1 cellular context compared by ENCODE assay signal in the genomic region with DNA sequence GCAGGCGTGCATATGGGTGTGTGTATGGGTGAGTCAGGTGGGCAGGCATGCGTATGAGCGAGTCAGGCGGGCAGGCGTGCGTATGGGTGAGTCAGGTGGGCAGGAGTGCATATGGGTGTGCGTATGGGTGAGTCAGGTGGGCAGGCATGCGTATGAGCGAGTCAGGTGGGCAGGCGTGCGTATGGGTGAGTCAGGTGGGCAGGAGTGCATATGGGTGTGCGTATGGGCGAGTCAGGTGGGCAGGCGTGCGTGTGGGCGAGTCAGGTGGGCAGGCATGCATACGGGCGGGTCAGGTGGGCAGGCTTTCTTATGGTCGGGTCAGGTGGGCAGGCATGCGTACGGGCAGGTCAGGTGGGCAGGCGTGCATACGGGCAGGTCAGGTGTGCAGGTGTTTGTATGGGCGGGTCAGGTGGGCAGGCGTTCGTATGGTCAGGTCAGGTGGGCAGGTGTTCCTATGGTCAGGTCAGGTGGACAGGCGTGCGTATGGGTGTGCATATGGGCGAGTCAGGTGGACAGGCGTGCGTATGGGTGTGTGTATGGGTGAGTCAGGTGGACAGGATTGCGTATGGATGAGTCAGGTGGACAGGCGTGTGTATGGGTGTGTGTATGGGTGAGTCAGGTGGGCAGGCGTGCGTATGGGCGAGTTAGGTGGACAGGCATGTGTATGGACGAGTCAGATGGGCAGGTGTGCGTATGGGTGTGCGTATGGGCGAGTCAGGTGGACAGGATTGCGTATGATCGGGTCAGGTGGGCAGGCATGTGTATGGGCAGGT.
TF ChIP-seq lines count a peak whose summit lies in the region.

No MANE protein-coding gene starts in this region.

TF ChIP-seq in HCT116, 20 proteins besides CTCF, POLR2A, EP300 and RAD21:
- TF ChIP-seq, protein P1, sequence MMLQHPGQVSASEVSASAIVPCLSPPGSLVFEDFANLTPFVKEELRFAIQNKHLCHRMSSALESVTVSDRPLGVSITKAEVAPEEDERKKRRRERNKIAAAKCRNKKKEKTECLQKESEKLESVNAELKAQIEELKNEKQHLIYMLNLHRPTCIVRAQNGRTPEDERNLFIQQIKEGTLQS (IDR thresholded peaks at IDR 0.05): no peak
- TF ChIP-seq SIN3A (IDR thresholded peaks at IDR 0.05; ENCODE audit: low read depth): no peak
- no peak for TF ChIP-seq ZNF274 (IDR thresholded peaks at IDR 0.05; ENCODE audit: low read depth, low read length)
- TF ChIP-seq TCF7L2 (IDR thresholded peaks at IDR 0.05; ENCODE audit: borderline replicate concordance, extremely low read depth, insufficient read depth, insufficient read length): no peak
- TF ChIP-seq, protein P2, sequence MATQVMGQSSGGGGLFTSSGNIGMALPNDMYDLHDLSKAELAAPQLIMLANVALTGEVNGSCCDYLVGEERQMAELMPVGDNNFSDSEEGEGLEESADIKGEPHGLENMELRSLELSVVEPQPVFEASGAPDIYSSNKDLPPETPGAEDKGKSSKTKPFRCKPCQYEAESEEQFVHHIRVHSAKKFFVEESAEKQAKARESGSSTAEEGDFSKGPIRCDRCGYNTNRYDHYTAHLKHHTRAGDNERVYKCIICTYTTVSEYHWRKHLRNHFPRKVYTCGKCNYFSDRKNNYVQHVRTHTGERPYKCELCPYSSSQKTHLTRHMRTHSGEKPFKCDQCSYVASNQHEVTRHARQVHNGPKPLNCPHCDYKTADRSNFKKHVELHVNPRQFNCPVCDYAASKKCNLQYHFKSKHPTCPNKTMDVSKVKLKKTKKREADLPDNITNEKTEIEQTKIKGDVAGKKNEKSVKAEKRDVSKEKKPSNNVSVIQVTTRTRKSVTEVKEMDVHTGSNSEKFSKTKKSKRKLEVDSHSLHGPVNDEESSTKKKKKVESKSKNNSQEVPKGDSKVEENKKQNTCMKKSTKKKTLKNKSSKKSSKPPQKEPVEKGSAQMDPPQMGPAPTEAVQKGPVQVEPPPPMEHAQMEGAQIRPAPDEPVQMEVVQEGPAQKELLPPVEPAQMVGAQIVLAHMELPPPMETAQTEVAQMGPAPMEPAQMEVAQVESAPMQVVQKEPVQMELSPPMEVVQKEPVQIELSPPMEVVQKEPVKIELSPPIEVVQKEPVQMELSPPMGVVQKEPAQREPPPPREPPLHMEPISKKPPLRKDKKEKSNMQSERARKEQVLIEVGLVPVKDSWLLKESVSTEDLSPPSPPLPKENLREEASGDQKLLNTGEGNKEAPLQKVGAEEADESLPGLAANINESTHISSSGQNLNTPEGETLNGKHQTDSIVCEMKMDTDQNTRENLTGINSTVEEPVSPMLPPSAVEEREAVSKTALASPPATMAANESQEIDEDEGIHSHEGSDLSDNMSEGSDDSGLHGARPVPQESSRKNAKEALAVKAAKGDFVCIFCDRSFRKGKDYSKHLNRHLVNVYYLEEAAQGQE (IDR thresholded peaks at IDR 0.05; ENCODE audit: low read depth): no peak
- TF ChIP-seq SRF (IDR thresholded peaks at IDR 0.05; ENCODE audit: low read depth): no peak
- TF ChIP-seq JUND (IDR thresholded peaks at IDR 0.05): no peak
- TF ChIP-seq, protein P3, sequence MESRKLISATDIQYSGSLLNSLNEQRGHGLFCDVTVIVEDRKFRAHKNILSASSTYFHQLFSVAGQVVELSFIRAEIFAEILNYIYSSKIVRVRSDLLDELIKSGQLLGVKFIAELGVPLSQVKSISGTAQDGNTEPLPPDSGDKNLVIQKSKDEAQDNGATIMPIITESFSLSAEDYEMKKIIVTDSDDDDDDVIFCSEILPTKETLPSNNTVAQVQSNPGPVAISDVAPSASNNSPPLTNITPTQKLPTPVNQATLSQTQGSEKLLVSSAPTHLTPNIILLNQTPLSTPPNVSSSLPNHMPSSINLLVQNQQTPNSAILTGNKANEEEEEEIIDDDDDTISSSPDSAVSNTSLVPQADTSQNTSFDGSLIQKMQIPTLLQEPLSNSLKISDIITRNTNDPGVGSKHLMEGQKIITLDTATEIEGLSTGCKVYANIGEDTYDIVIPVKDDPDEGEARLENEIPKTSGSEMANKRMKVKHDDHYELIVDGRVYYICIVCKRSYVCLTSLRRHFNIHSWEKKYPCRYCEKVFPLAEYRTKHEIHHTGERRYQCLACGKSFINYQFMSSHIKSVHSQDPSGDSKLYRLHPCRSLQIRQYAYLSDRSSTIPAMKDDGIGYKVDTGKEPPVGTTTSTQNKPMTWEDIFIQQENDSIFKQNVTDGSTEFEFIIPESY (IDR thresholded peaks at IDR 0.05; ENCODE audit: extremely low read depth, insufficient replicate concordance, low read length): no peak
- TF ChIP-seq EZH2 (IDR thresholded peaks at IDR 0.05): no peak
- TF ChIP-seq, protein P4, sequence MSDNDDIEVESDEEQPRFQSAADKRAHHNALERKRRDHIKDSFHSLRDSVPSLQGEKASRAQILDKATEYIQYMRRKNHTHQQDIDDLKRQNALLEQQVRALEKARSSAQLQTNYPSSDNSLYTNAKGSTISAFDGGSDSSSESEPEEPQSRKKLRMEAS (IDR thresholded peaks at IDR 0.05): no peak
- TF ChIP-seq ELF1 (IDR thresholded peaks at IDR 0.05; ENCODE audit: borderline replicate concordance, low read depth): no peak
- TF ChIP-seq EZH2phosphoT487 (IDR thresholded peaks at IDR 0.05; ENCODE audit: borderline replicate concordance): no peak
- TF ChIP-seq ZFX (IDR thresholded peaks at IDR 0.05): no peak
- no peak for TF ChIP-seq FOSL1 (IDR thresholded peaks at IDR 0.05; ENCODE audit: low read depth)
